34 cellular contexts compared by ENCODE assay signal in genomic region chr10:92382631-92383030, GRCh38.
"Had no signal": no experiment of that assay in that cellular context is flagged by ENCODE, and none has a peak within 500 bp of the region (broad histone marks: within the 10 kb centered on the region; RNA-seq: fewer than 3 reads in every experiment).

No MANE protein-coding gene starts in this region.

- H3K9me3 Mint-ChIP-seq: activated CD4-positive, alpha-beta memory T cell treated with anti-CD3 and anti-CD28 coated beads, Interleukin-2, amount 10 ng/mL, durations not matched to agents 7 days and 5 days; activated naive CD8-positive, alpha-beta T cell treated with anti-CD3 and anti-CD28 coated beads for 36 hours had no signal

- DNase-seq: activated CD4-positive, alpha-beta memory T cell treated with anti-CD3 and anti-CD28 coated beads, Interleukin-2, amount 10 ng/mL, durations not matched to agents 7 days and 5 days; activated CD4-positive, alpha-beta T cell treated with anti-CD3 and anti-CD28 coated beads for 1 hour; activated CD4-positive, alpha-beta T cell treated with anti-CD3 and anti-CD28 coated beads for 48 hours; activated CD4-positive, CD25-positive, alpha-beta regulatory T cell; activated CD8-positive, alpha-beta memory T cell treated with anti-CD3 and anti-CD28 coated beads for 24 hours; activated CD8-positive, alpha-beta memory T cell treated with anti-CD3 and anti-CD28 coated beads, Interleukin-2, amount 10 ng/mL, durations not matched to agents 7 days and 5 days; activated CD8-positive, alpha-beta memory T cell treated with anti-CD3 and anti-CD28 coated beads, Interleukin-2, amount 50 U/mL, for 48 hours; activated effector memory CD4-positive, alpha-beta T cell treated with anti-CD3 and anti-CD28 coated beads, Interleukin-2, amount 50 U/mL, for 16 hours; activated naive CD4-positive, alpha-beta T cell; activated naive CD4-positive, alpha-beta T cell treated with anti-CD3 and anti-CD28 coated beads, Interleukin-2, amount 50 U/mL, for 16 hours; activated naive CD8-positive, alpha-beta T cell treated with anti-CD3 and anti-CD28 coated beads for 36 hours; activated T-cell treated with anti-CD3 and anti-CD28 coated beads, Interleukin-2, amount 50 U/mL, for 48 hours; amniotic stem cell; aorta; brain microvascular endothelial cell; Kasumi-1; KG1; MG63; NCI-H1048; NCI-H1105 treated with DMSO at 0.1 percent for 48 hours; NCI-H1436 treated with DMSO at 0.1 percent for 48 hours; NCI-H1694 treated with DMSO at 0.1 percent for 48 hours; NCI-H2029; NCI-H345; NCI-H510A; NCI-H526; NCI-H748 treated with DMSO at 0.1 percent for 48 hours; NK-92 treated with Interleukin-12 subunit alpha and Interleukin-12 subunit beta, amount 100 ng/mL, for 24 hours; Right ventricle myocardium superior; SW 1271; T-helper 1 cell; T-helper 2 cell; T-helper 9 cell had no signal

- H3K9me3 ChIP-seq: MG63 had no signal

- H3K4me3 ChIP-seq: MG63 had no signal

- H3K36me3 Mint-ChIP-seq: activated CD8-positive, alpha-beta memory T cell treated with anti-CD3 and anti-CD28 coated beads, Interleukin-2, amount 10 ng/mL, durations not matched to agents 7 days and 5 days; activated naive CD8-positive, alpha-beta T cell treated with anti-CD3 and anti-CD28 coated beads for 36 hours had no signal

- H3K36me3 ChIP-seq: brain microvascular endothelial cell, MG63 had no signal

- H3K4me1 Mint-ChIP-seq: activated CD4-positive, alpha-beta memory T cell treated with anti-CD3 and anti-CD28 coated beads, Interleukin-2, amount 10 ng/mL, durations not matched to agents 7 days and 5 days; activated CD8-positive, alpha-beta memory T cell treated with anti-CD3 and anti-CD28 coated beads, Interleukin-2, amount 10 ng/mL, durations not matched to agents 7 days and 5 days; activated naive CD8-positive, alpha-beta T cell treated with anti-CD3 and anti-CD28 coated beads for 36 hours had no signal

- H3K27ac Mint-ChIP-seq: activated CD4-positive, alpha-beta memory T cell treated with anti-CD3 and anti-CD28 coated beads, Interleukin-2, amount 10 ng/mL, durations not matched to agents 7 days and 5 days; activated CD8-positive, alpha-beta memory T cell treated with anti-CD3 and anti-CD28 coated beads, Interleukin-2, amount 10 ng/mL, durations not matched to agents 7 days and 5 days; activated naive CD8-positive, alpha-beta T cell treated with anti-CD3 and anti-CD28 coated beads for 36 hours had no signal

- H3K27ac ChIP-seq: brain microvascular endothelial cell, VCaP had no signal

- H3K4me3 Mint-ChIP-seq: activated CD4-positive, alpha-beta memory T cell treated with anti-CD3 and anti-CD28 coated beads, Interleukin-2, amount 10 ng/mL, durations not matched to agents 7 days and 5 days; activated CD8-positive, alpha-beta memory T cell treated with anti-CD3 and anti-CD28 coated beads, Interleukin-2, amount 10 ng/mL, durations not matched to agents 7 days and 5 days; activated naive CD8-positive, alpha-beta T cell treated with anti-CD3 and anti-CD28 coated beads for 36 hours had no signal
